In the genomic region with DNA sequence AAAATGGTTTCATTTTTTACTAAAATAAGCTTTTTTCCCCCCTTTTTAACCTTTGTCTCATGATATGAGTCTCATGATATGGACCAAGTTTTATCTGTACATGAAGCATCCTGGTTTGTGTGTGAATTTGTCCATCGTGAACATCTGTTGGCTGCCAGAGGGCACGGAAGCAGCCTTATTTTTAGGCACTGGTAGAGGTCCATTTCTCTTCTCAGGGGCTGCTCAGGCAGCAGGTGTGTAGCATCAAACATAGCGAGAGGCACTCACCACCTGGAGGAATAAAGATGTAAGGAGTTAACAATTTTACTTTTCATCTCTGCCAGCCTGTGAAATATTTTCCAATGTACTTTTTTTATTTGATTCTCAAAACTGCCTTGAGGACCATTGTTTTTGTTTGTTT, we compare ENCODE assay signal across 11 cellular contexts.
DNase-seq lines count a peak whose midpoint lies in the region; ATAC-seq and TF ChIP-seq lines count a peak whose summit lies in the region.
"Had no signal": no experiment of that assay in that cellular context is flagged by ENCODE, and none has a peak within 500 bp of the region (broad histone marks: within the 10 kb centered on the region; RNA-seq: fewer than 3 reads in every experiment).

No MANE protein-coding gene starts in this region.

- peak; percentile 45 for ATAC-seq in GM18499 (IDR thresholded peaks at IDR 0.05; ENCODE audit: insufficient read depth, unreplicated experiment)
- peak; percentile 59 for ATAC-seq in GM19467 (IDR thresholded peaks at IDR 0.05; ENCODE audit: unreplicated experiment)
- peak; percentile 50 for ATAC-seq in HG03175 (IDR thresholded peaks at IDR 0.05; ENCODE audit: unreplicated experiment)
- ATAC-seq in left lung = no peak

- no peak overlapping the region for H3K4me3 ChIP-seq in left lung

- H3K27ac ChIP-seq in left lung = no peak overlapping the region

- DNase-seq in germinal center (ENCODE audit: low spot score) = peak; percentile 36
- DNase-seq in NCI-H1930 (lab: John Stamatoyannopoulos, UW) = no peak
- DNase-seq in left lung = no peak
- DNase-seq in NCI-H2029 (lab: John Stamatoyannopoulos, UW) = no peak
- DNase-seq in NCI-H446 (lab: John Stamatoyannopoulos, UW) = no peak
- DNase-seq: activated gamma-delta T cell, Caco-2, SW 1271 had no signal

- intact Hi-C loops in left lung (cut with DNase I) = loop anchor here in 1 of 2 donors (10.0 kb wide), 1 partner anchor 136 kb away; a partner anchor contains a TSS

- no peaks in the 10 kb centered on the region for H3K4me1 ChIP-seq in left lung
- H3K4me1 ChIP-seq: Caco-2 had no signal

- H3K27me3 ChIP-seq in left lung = no peaks in the 10 kb centered on the region

- TF ChIP-seq CTCF in left lung (IDR thresholded peaks at IDR 0.05) = no peak

- no peaks in the 10 kb centered on the region for H3K9me3 ChIP-seq in left lung
- H3K9me3 ChIP-seq: Caco-2 had no signal

- no peaks in the 10 kb centered on the region for H3K36me3 ChIP-seq in left lung
